Comparison of ENCODE assay signal across 8 cellular contexts in genomic region chr1:207049974-207050391, GRCh38. TPM values are rescaled to one million over a fixed set of nuclear protein-coding genes. Genes with fewer than 3 reads are reported as not detected.
DNase-seq lines count a peak whose midpoint lies in the region; ATAC-seq and TF ChIP-seq lines count a peak whose summit lies in the region.

No MANE protein-coding gene starts in this region.

- under 1% methylated on average over 6 of the region's 6 CpGs for WGBS in esophagus muscularis mucosa
- WGBS in thymus: under 1% methylated on average over 6 of the region's 6 CpGs

- H3K4me1 ChIP-seq in esophagus muscularis mucosa (peaks cover 49 to 72% (median 71%) of the 10 kb centered on the region in 4 donors), muscle layer of duodenum (ENCODE audit: control insufficient read depth in 1 of 2, insufficient read depth in 2 of 2, low read length in 2 of 2) (peaks cover 10 to 59% of the 10 kb centered on the region in 2 donors), thymus (ENCODE audit: control insufficient read depth, insufficient read depth, low read length) (peaks cover 10% of the 10 kb centered on the region)

- no peak for TF ChIP-seq POLR2A in esophagus muscularis mucosa (IDR thresholded peaks at IDR 0.05; ENCODE audit: low read depth)

- TF ChIP-seq CTCF in esophagus muscularis mucosa (IDR thresholded peaks at IDR 0.05): peak; percentile 77 to 84 (median 78)

- CTCF ChIA-PET in HEK293T (lab: Yijun Ruan, JAX): interaction anchor here (0.7 to 1.1 kb wide), 3 partner anchors 9 to 75 kb away, joined by 3 read pairs; no protein-coding TSS in a partner anchor

- H3K27me3 ChIP-seq in esophagus muscularis mucosa: no peaks in the 10 kb centered on the region
- no peaks in the 10 kb centered on the region for H3K27me3 ChIP-seq in muscle layer of duodenum (ENCODE audit: low read depth, low read length)
- H3K27me3 ChIP-seq in thymus (ENCODE audit: control insufficient read depth, insufficient read depth): no peaks in the 10 kb centered on the region

- peak overlapping the region; percentile 88 to 93 (median 89) for H3K27ac ChIP-seq in esophagus muscularis mucosa (replicated peaks in 1 of 4)
- H3K27ac ChIP-seq in muscle layer of duodenum (ENCODE audit: low read length): peak overlapping the region; percentile 85
- H3K27ac ChIP-seq in thymus (ENCODE audit: low read depth): peak overlapping the region; percentile 88

- no peak for TF ChIP-seq EP300 in esophagus muscularis mucosa (IDR thresholded peaks at IDR 0.05)

- POLR2A ChIA-PET in HEK293T (lab: Yijun Ruan, JAX): no interaction called here

- H3K9me3 ChIP-seq in esophagus muscularis mucosa (no peaks in the 10 kb centered on the region), muscle layer of duodenum (ENCODE audit: control insufficient read depth in 1 of 2, low read length in 2 of 2) (no peaks in the 10 kb centered on the region), thymus (ENCODE audit: control insufficient read depth) (no peaks in the 10 kb centered on the region)

- DNase-seq in DMS153 (lab: John Stamatoyannopoulos, UW) (peak; percentile 53), HEK293T (ENCODE audit: extremely low spot score) (peak; percentile 28), NCI-H446 (lab: John Stamatoyannopoulos, UW) (peak; percentile 41 to 60), activated T-cell treated with anti-CD3 and anti-CD28 coated beads for 24 hours (ENCODE audit: low read depth) (peak; percentile 32), esophagus muscularis mucosa (ENCODE audit: extremely low spot score) (no peak)

- H3K4me3 ChIP-seq in esophagus muscularis mucosa: peak overlapping the region; percentile 85 to 97 (median 88)
- H3K4me3 ChIP-seq in muscle layer of duodenum (ENCODE audit: low read depth in 1 of 2, low read length in 2 of 2): peak overlapping the region; percentile 96
- H3K4me3 ChIP-seq in thymus (ENCODE audit: low read length): peak overlapping the region; percentile 99

- intact Hi-C loops in esophagus muscularis mucosa (cut with DNase I): loop anchor here (2.0 to 10.0 kb wide), 2 partner anchors 27 to 915 kb away; no protein-coding TSS in a partner anchor

- ATAC-seq in HG03460 (IDR thresholded peaks at IDR 0.05; ENCODE audit: unreplicated experiment): no peak

- H3K36me3 ChIP-seq in esophagus muscularis mucosa (peaks cover 0 to 19% (median 11%) of the 10 kb centered on the region in 4 donors), muscle layer of duodenum (ENCODE audit: control insufficient read depth in 1 of 2, insufficient read depth in 2 of 2, low read length in 2 of 2) (peaks cover 16 to 23% of the 10 kb centered on the region in 2 donors), thymus (ENCODE audit: control insufficient read depth, insufficient read depth) (peaks cover 4% of the 10 kb centered on the region)

TF ChIP-seq in HEK293T, 16 proteins besides CTCF, POLR2A, EP300 and RAD21:
- TF ChIP-seq ZNF384 (IDR thresholded peaks at IDR 0.05) (no peak), HDGF (IDR thresholded peaks at IDR 0.05; ENCODE audit: borderline replicate concordance) (no peak), TARDBP (IDR thresholded peaks at IDR 0.05) (no peak), CTBP1 (IDR thresholded peaks at IDR 0.05; ENCODE audit: borderline replicate concordance) (no peak), FOXM1 (IDR thresholded peaks at IDR 0.05; ENCODE audit: borderline replicate concordance) (no peak), BHLHE40 (IDR thresholded peaks at IDR 0.05; ENCODE audit: borderline replicate concordance) (no peak), LEF1 (IDR thresholded peaks at IDR 0.05; ENCODE audit: borderline replicate concordance) (no peak), L3MBTL2 (conservative IDR thresholded peaks at IDR 0.05) (no peak), FOXK2 (IDR thresholded peaks at IDR 0.05) (no peak)

RNA-seq across cellular contexts. Expression of gene YOD1, which starts 1.0 kb away (rescaled TPM):
- total RNA-seq in esophagus muscularis mucosa: 1 to 10 TPM; 6.3 to 8.5 (median 7.2) TPM
- 10.5 TPM for polyA plus RNA-seq in thymus

RNA-seq across cellular contexts. Expression of gene PFKFB2, which starts 3.1 kb away (rescaled TPM):
- total RNA-seq in esophagus muscularis mucosa: 1 to 10 TPM; 3.7 to 5.3 (median 4.1) TPM
- polyA plus RNA-seq in thymus: 31.0 TPM

RNA-seq across cellular contexts. Expression of gene C1orf116, which starts 17.4 kb away (rescaled TPM):
- total RNA-seq in esophagus muscularis mucosa: under 1 TPM; under 0.01 to 0.32 (median 0.17) TPM
- polyA plus RNA-seq in thymus: 0.98 TPM

RNA-seq across cellular contexts. Expression of gene C4BPB, which starts 38.7 kb away (rescaled TPM):
- total RNA-seq in esophagus muscularis mucosa: 1 to 10 TPM in 1 of 4 donors, under 1 TPM in 2, not detected in 1; 0.34 to 1.7 (median 0.50) TPM
- polyA plus RNA-seq in thymus: 1.1 TPM

RNA-seq across cellular contexts. Expression of gene C4BPA, which starts 54.0 kb away (rescaled TPM):
- under 1 TPM in 2 of 4 donors, not detected in 2; under 0.01 to 0.52 TPM for total RNA-seq in esophagus muscularis mucosa
- 0.32 TPM for polyA plus RNA-seq in thymus
